Comparison of ENCODE assay signal across 27 cellular contexts in genomic region chr6:121603486-121603885, GRCh38.
"Had no signal": no experiment of that assay in that cellular context is flagged by ENCODE, and none has a peak within 500 bp of the region (broad histone marks: within the 10 kb centered on the region; RNA-seq: fewer than 3 reads in every experiment).

No MANE protein-coding gene starts in this region.

- H3K4me1 ChIP-seq: heart left ventricle, prostate gland, testis, transverse colon had no signal

- DNase-seq: activated CD4-positive, alpha-beta memory T cell treated with anti-CD3 and anti-CD28 coated beads, Interleukin-2, amount 10 ng/mL, durations not matched to agents 7 days and 5 days; activated CD4-positive, alpha-beta T cell treated with anti-CD3 and anti-CD28 coated beads for 1 hour; activated CD4-positive, alpha-beta T cell treated with anti-CD3 and anti-CD28 coated beads, Interleukin-2, amount 10 ng/mL, durations not matched to agents 7 days and 5 days; activated naive CD8-positive, alpha-beta T cell treated with anti-CD3 and anti-CD28 coated beads, Interleukin-2, amount 50 U/mL, for 24 hours; activated T-cell treated with anti-CD3 and anti-CD28 coated beads, Interleukin-2, amount 50 U/mL, for 4 hours; dermis blood vessel endothelial cell; effector CD4-positive, alpha-beta T cell; heart left ventricle; hypothalamus; immature natural killer cell; naive B cell; nephron progenitor cell; ovary; retina; stimulated activated CD4-positive, alpha-beta T cell treated with anti-CD3 and anti-CD28 coated beads, Interleukin-12 subunit alpha, Interleukin-12 subunit beta, amount 100 ng/mL, for 4 hours; stimulated activated CD4-positive, alpha-beta T cell treated with anti-CD3 and anti-CD28 coated beads, Interleukin-4, amount 100 ng/mL, for 1 hour; stimulated activated naive CD8-positive, alpha-beta T cell treated with anti-CD3 and anti-CD28 coated beads, Interleukin-15, Interleukin-2, amounts not matched to agents 100 U/mL and 50 U/mL, for 24 hours; T-helper 2 cell; testis; transverse colon had no signal

- H3K27ac ChIP-seq: epithelial cell of prostate, heart left ventricle, neutrophil, ovary, prostate gland, skin epidermis, testis, transverse colon had no signal

- H3K4me3 ChIP-seq: heart left ventricle, ovary, prostate gland, skin epidermis, testis, transverse colon had no signal

- H3K27me3 ChIP-seq: heart left ventricle, neutrophil, ovary, testis, transverse colon had no signal

- H3K36me3 ChIP-seq: heart left ventricle, neutrophil, ovary, prostate gland, transverse colon had no signal

- H3K9me3 ChIP-seq: heart left ventricle, neutrophil, ovary, prostate gland, testis, transverse colon had no signal

- ATAC-seq: activated naive CD8-positive, alpha-beta T cell treated with anti-CD3 and anti-CD28 coated beads, Interleukin-2, amount 50 U/mL, for 24 hours; activated T-cell treated with anti-CD3 and anti-CD28 coated beads, Interleukin-2, amount 50 U/mL, for 4 hours; activated T-helper 17 cell treated with anti-CD3 and anti-CD28 coated beads, Interleukin-2, amount 50 U/mL, for 72 hours; heart left ventricle; sciatic nerve; stimulated activated naive CD8-positive, alpha-beta T cell treated with anti-CD3 and anti-CD28 coated beads, Interleukin-15, Interleukin-2, amounts not matched to agents 100 U/mL and 50 U/mL, for 24 hours; WTC11 had no signal
